ENCODE assay signal across 1 cellular context in genomic region chr15:67026171-67026967, GRCh38.
TF ChIP-seq lines count a peak whose summit lies in the region.

No MANE protein-coding gene starts in this region.

TF ChIP-seq in GM12878, 131 proteins besides CTCF, POLR2A, EP300 and RAD21:
- TF ChIP-seq USF2 (IDR thresholded peaks at IDR 0.05; ENCODE audit: borderline replicate concordance, low read depth, low read length) = no peak
- peak; percentile 34 for TF ChIP-seq SPI1 (IDR thresholded peaks at IDR 0.05; ENCODE audit: borderline replicate concordance, insufficient read depth, low read depth, low read length)
- TF ChIP-seq MTA2 (IDR thresholded peaks at IDR 0.05; ENCODE audit: low read depth) = no peak
- TF ChIP-seq IRF4 (IDR thresholded peaks at IDR 0.05; ENCODE audit: low read depth, low read length) = no peak
TF ChIP-seq in GM12878: peak in this region for 1.
